In genomic region chr13:89497658-89498057, GRCh38 we compare ENCODE assay signal across 29 cellular contexts.
"Had no signal": no experiment of that assay in that cellular context is flagged by ENCODE, and none has a peak within 500 bp of the region (broad histone marks: within the 10 kb centered on the region; RNA-seq: fewer than 3 reads in every experiment).

No MANE protein-coding gene starts in this region.

- H3K4me1 Mint-ChIP-seq: natural killer cell; nephron; neural progenitor cell; stimulated activated effector memory CD8-positive, alpha-beta T cell treated with anti-CD3 and anti-CD28 coated beads, Interleukin-12 subunit alpha, Interleukin-12 subunit beta, amount 100 ng/mL, for 72 hours; stimulated activated naive CD8-positive, alpha-beta T cell treated with anti-CD3 and anti-CD28 coated beads, Interleukin-15, amount 100 ng/mL, for 72 hours had no signal

- H3K79me2 ChIP-seq: parathyroid adenoma had no signal

- H3K4me1 ChIP-seq: neural progenitor cell, parathyroid adenoma, psoas muscle, right lobe of liver, sigmoid colon, suprapubic skin, testis, tibial artery, transverse colon, upper lobe of right lung, uterus had no signal

- H3K36me3 Mint-ChIP-seq: natural killer cell; stimulated activated effector memory CD8-positive, alpha-beta T cell treated with anti-CD3 and anti-CD28 coated beads, Interleukin-12 subunit alpha, Interleukin-12 subunit beta, amount 100 ng/mL, for 72 hours; type B pancreatic cell had no signal

- H3K27ac ChIP-seq: neural progenitor cell, ovary, parathyroid adenoma, psoas muscle, right lobe of liver, sigmoid colon, suprapubic skin, testis, tibial artery, transverse colon, upper lobe of right lung, uterus had no signal

- ATAC-seq: natural killer cell; psoas muscle; right cardiac atrium; right lobe of liver; stimulated activated effector memory CD8-positive, alpha-beta T cell treated with anti-CD3 and anti-CD28 coated beads, Interleukin-12 subunit alpha, Interleukin-12 subunit beta, amount 100 ng/mL, for 72 hours; stimulated activated naive CD8-positive, alpha-beta T cell treated with anti-CD3 and anti-CD28 coated beads, Interleukin-15, amount 100 ng/mL, for 72 hours; stimulated activated naive CD8-positive, alpha-beta T cell treated with anti-CD3 and anti-CD28 coated beads, Interleukin-15, Interleukin-2, amounts not matched to agents 100 U/mL and 50 U/mL, for 24 hours; upper lobe of right lung had no signal

- H3K27me3 Mint-ChIP-seq: progenitor cell of endocrine pancreas; stimulated activated naive CD8-positive, alpha-beta T cell treated with anti-CD3 and anti-CD28 coated beads, Interleukin-15, amount 100 ng/mL, for 72 hours; type B pancreatic cell had no signal

- DNase-seq: natural killer cell; occipital lobe; ovary; posterior cingulate gyrus; psoas muscle; right cardiac atrium; right lobe of liver; sigmoid colon; small intestine; stimulated activated CD4-positive, alpha-beta T cell treated with anti-CD3 and anti-CD28 coated beads, Interleukin-15, amount 100 ng/mL, for 24 hours; stimulated activated CD4-positive, alpha-beta T cell treated with anti-CD3 and anti-CD28 coated beads, Interleukin-2, amount 100 ng/mL, for 24 hours; stimulated activated CD4-positive, alpha-beta T cell treated with anti-CD3 and anti-CD28 coated beads, Interleukin-2, amount 100 ng/mL, for 48 hours; stimulated activated CD4-positive, alpha-beta T cell treated with anti-CD3 and anti-CD28 coated beads, Interleukin-4, amount 100 ng/mL, for 24 hours; stimulated activated naive CD4-positive, alpha-beta T cell; stimulated activated naive CD8-positive, alpha-beta T cell treated with anti-CD3 and anti-CD28 coated beads, Interleukin-15, amount 100 ng/mL, for 72 hours; stimulated activated naive CD8-positive, alpha-beta T cell treated with anti-CD3 and anti-CD28 coated beads, Interleukin-15, Interleukin-2, amounts not matched to agents 100 U/mL and 50 U/mL, for 24 hours; substantia nigra; testis; tibial artery; transverse colon; upper lobe of right lung; uterus had no signal

- H3K4me3 ChIP-seq: neural progenitor cell, ovary, psoas muscle, right lobe of liver, sigmoid colon, suprapubic skin, testis, tibial artery, transverse colon, upper lobe of right lung, uterus had no signal

- H3K9ac ChIP-seq: neural progenitor cell, parathyroid adenoma had no signal

- H3K36me3 ChIP-seq: neural progenitor cell, ovary, right lobe of liver, sigmoid colon, suprapubic skin, tibial artery, transverse colon, upper lobe of right lung, uterus had no signal

- H3K4me2 ChIP-seq: neural progenitor cell had no signal

- H3K27ac Mint-ChIP-seq: natural killer cell; nephron; neural progenitor cell; progenitor cell of endocrine pancreas; stimulated activated effector memory CD8-positive, alpha-beta T cell treated with anti-CD3 and anti-CD28 coated beads, Interleukin-12 subunit alpha, Interleukin-12 subunit beta, amount 100 ng/mL, for 72 hours; stimulated activated naive CD8-positive, alpha-beta T cell treated with anti-CD3 and anti-CD28 coated beads, Interleukin-15, amount 100 ng/mL, for 72 hours; type B pancreatic cell had no signal

- H2AFZ ChIP-seq: neural progenitor cell, parathyroid adenoma had no signal

- H3K9me3 ChIP-seq: ovary, psoas muscle, right lobe of liver, sigmoid colon, suprapubic skin, testis, tibial artery, transverse colon, upper lobe of right lung, uterus had no signal

- H3K27me3 ChIP-seq: neural progenitor cell, ovary, right lobe of liver, sigmoid colon, suprapubic skin, testis, tibial artery, transverse colon, upper lobe of right lung, uterus had no signal

- FAIRE-seq: small intestine had no signal

- H3K4me3 Mint-ChIP-seq: natural killer cell; nephron; neural progenitor cell; stimulated activated effector memory CD8-positive, alpha-beta T cell treated with anti-CD3 and anti-CD28 coated beads, Interleukin-12 subunit alpha, Interleukin-12 subunit beta, amount 100 ng/mL, for 72 hours; stimulated activated naive CD8-positive, alpha-beta T cell treated with anti-CD3 and anti-CD28 coated beads, Interleukin-15, amount 100 ng/mL, for 72 hours; type B pancreatic cell had no signal

- H3K9me3 Mint-ChIP-seq: type B pancreatic cell had no signal
